In genomic region chr9:71710856-71711255, GRCh38 we compare ENCODE assay signal across 20 cellular contexts.
"Had no signal": no experiment of that assay in that cellular context is flagged by ENCODE, and none has a peak within 500 bp of the region (broad histone marks: within the 10 kb centered on the region; RNA-seq: fewer than 3 reads in every experiment).

No MANE protein-coding gene starts in this region.

- H3K9me3 ChIP-seq: adrenal gland, ascending aorta, heart right ventricle, mucosa of descending colon, right lobe of liver, SJCRH30, thoracic aorta, upper lobe of right lung had no signal

- H3K4me1 Mint-ChIP-seq: naive B cell, WTC11 had no signal

- H3K27me3 Mint-ChIP-seq: naive B cell, T-cell had no signal

- H3K4me3 ChIP-seq: adrenal gland, ascending aorta, coronary artery, heart right ventricle, mucosa of descending colon, right lobe of liver, SJCRH30, skin epidermis, thoracic aorta, upper lobe of right lung had no signal

- H3K27ac ChIP-seq: adrenal gland, ascending aorta, coronary artery, heart right ventricle, right lobe of liver, SJCRH30, thoracic aorta, upper lobe of right lung had no signal

- H3K9me3 Mint-ChIP-seq: naive B cell, T-cell, WTC11 had no signal

- H3K27ac Mint-ChIP-seq: WTC11 had no signal

- DNase-seq: activated CD4-positive, alpha-beta T cell treated with anti-CD3 and anti-CD28 coated beads, Interleukin-2, amount 50 U/mL, for 48 hours; activated naive CD4-positive, alpha-beta T cell treated with anti-CD3 and anti-CD28 coated beads, Interleukin-2, amount 50 U/mL, for 16 hours; adrenal gland; heart right ventricle; islet precursor cell; left colon; mesenchymal stem cell; mucosa of descending colon; naive B cell; nucleus accumbens; right lobe of liver; SJCRH30; stimulated activated CD4-positive, alpha-beta T cell treated with anti-CD3 and anti-CD28 coated beads, Interleukin-1b, Interleukin-23, amount 100 ng/mL, for 48 hours; T-cell; upper lobe of right lung had no signal

- H3K4me1 ChIP-seq: adrenal gland, ascending aorta, SJCRH30, upper lobe of right lung had no signal

- H3K27me3 ChIP-seq: adrenal gland, ascending aorta, heart right ventricle, right lobe of liver, SJCRH30, upper lobe of right lung had no signal

- H3K4me3 Mint-ChIP-seq: naive B cell, T-cell, WTC11 had no signal
